ENCODE assay signal across 10 cellular contexts in genomic region chr20:10636326-10636818, GRCh38. TPM values are rescaled to one million over a fixed set of nuclear protein-coding genes. Genes with fewer than 3 reads are reported as not detected.
DNase-seq lines count a peak whose midpoint lies in the region; ATAC-seq and TF ChIP-seq lines count a peak whose summit lies in the region.
"Had no signal": no experiment of that assay in that cellular context is flagged by ENCODE, and none has a peak within 500 bp of the region (broad histone marks: within the 10 kb centered on the region; RNA-seq: fewer than 3 reads in every experiment).

No MANE protein-coding gene starts in this region.

- H3K27me3 ChIP-seq in brain microvascular endothelial cell (replicated peaks) = no peaks in the 10 kb centered on the region
- no peaks in the 10 kb centered on the region for H3K27me3 ChIP-seq in heart right ventricle

- no peaks in the 10 kb centered on the region for H3K9me3 ChIP-seq in heart right ventricle

- DNase-seq in EL = peak; percentile 62
- DNase-seq in brain microvascular endothelial cell = peak; percentile 66
- peak in 1 of 2 donors; percentile 34 for DNase-seq in heart right ventricle
- DNase-seq in renal cortical epithelial cell (ENCODE audit: low read depth) = peak; percentile 66
- no peak for DNase-seq in kidney glomerular epithelial cell (lab: John Stamatoyannopoulos, UW)
- no peak for DNase-seq in activated naive CD4-positive, alpha-beta T cell (lab: John Stamatoyannopoulos, UW)
- no peak for DNase-seq in CD1c-positive myeloid dendritic cell (ENCODE audit: extremely low spot score)
- DNase-seq: erythroblast had no signal

- peaks cover 29% of the 10 kb centered on the region for H3K36me3 ChIP-seq in brain microvascular endothelial cell (replicated peaks)
- peaks cover 0 to 46% (median 26%) of the 10 kb centered on the region in 9 donors for H3K36me3 ChIP-seq in heart right ventricle

- peak; percentile 39 to 52 (median 46) for ATAC-seq in heart right ventricle
- ATAC-seq in GM18519 (IDR thresholded peaks at IDR 0.05; ENCODE audit: low FRiP score, unreplicated experiment) = no peak

- H3K4me3 ChIP-seq in brain microvascular endothelial cell (ENCODE audit: low read depth, low read length) (no peak overlapping the region), heart right ventricle (no peak overlapping the region)

- H3K27ac ChIP-seq in brain microvascular endothelial cell = peak overlapping the region; percentile 71
- peak overlapping the region in 9 of 10 donors; percentile 13 to 78 (median 67) for H3K27ac ChIP-seq in heart right ventricle
- H3K27ac ChIP-seq: VCaP had no signal

- in situ Hi-C loops in brain microvascular endothelial cell (cut with HindIII; ENCODE audit: low pct_ligation_motif_present, low sequenced_read_pairs) = no loop called here

- intact Hi-C loops in heart right ventricle (cut with DNase I) = loop anchor here in 1 of 10 donors (10.0 kb wide), 1 partner anchor 72 kb away; no protein-coding TSS in a partner anchor

- WGBS in heart right ventricle, 2 donors = 53 to 72% methylated on average over 5 of the region's 5 CpGs

- TF ChIP-seq CTCF in brain microvascular endothelial cell (IDR thresholded peaks at IDR 0.05; ENCODE audit: low read depth, low read length, missing control alignments) = peak; percentile 37
- peak in 1 of 9 donors; percentile 20 for TF ChIP-seq CTCF in heart right ventricle (IDR thresholded peaks at IDR 0.05)

- H3K4me1 ChIP-seq in heart right ventricle = peaks cover 13 to 90% (median 63%) of the 10 kb centered on the region in 9 donors

RNA-seq across cellular contexts. Expression of gene JAG1, which starts 37.4 kb away (rescaled TPM):
- 10 to 100 TPM; 23.0 to 38.2 (median 27.5) TPM for total RNA-seq in heart right ventricle
- 10 to 100 TPM; 11.1 to 17.9 TPM for polyA plus RNA-seq in heart right ventricle
- total RNA-seq in renal cortical epithelial cell = 51.0 and 53.3 TPM in 2 replicates

Comparison
In these comparisons a context has a peak if more than half of its experiments do, and no peak if none do; other contexts are left out.
1. DNase-seq: peak in EL (single experiment), brain microvascular endothelial cell (single experiment) and renal cortical epithelial cell (single experiment); none in kidney glomerular epithelial cell (single experiment), activated naive CD4-positive, alpha-beta T cell (0 of 4) and CD1c-positive myeloid dendritic cell (single experiment).